Comparison of ENCODE assay signal across 2 cellular contexts in the genomic region with DNA sequence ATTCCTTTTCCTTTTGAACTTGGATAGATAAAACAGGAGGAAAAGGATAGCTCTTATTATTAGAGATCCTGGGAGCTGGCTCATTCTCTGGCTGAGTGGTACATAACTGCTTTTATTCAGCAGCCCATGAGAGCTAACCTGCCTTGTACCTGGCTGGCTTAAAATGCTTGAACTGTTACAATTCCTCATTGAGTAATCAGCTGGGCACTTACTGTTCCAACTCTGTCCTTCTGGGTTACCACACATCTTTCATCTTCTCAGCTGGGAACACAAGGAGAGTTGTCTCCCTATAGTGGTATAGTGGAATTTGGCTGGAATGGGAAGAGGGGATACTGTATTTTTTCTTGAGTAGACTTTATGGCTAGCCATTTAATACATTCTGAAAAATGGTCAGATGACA.
TF ChIP-seq lines count a peak whose summit lies in the region.

No MANE protein-coding gene starts in this region.

TF ChIP-seq in A549, 52 proteins besides CTCF, POLR2A, EP300 and RAD21 (continued from another document):
- TF ChIP-seq JUN (IDR thresholded peaks at IDR 0.05) (no peak), JUNB (IDR thresholded peaks at IDR 0.05) (no peak)
- TF ChIP-seq, protein P1, sequence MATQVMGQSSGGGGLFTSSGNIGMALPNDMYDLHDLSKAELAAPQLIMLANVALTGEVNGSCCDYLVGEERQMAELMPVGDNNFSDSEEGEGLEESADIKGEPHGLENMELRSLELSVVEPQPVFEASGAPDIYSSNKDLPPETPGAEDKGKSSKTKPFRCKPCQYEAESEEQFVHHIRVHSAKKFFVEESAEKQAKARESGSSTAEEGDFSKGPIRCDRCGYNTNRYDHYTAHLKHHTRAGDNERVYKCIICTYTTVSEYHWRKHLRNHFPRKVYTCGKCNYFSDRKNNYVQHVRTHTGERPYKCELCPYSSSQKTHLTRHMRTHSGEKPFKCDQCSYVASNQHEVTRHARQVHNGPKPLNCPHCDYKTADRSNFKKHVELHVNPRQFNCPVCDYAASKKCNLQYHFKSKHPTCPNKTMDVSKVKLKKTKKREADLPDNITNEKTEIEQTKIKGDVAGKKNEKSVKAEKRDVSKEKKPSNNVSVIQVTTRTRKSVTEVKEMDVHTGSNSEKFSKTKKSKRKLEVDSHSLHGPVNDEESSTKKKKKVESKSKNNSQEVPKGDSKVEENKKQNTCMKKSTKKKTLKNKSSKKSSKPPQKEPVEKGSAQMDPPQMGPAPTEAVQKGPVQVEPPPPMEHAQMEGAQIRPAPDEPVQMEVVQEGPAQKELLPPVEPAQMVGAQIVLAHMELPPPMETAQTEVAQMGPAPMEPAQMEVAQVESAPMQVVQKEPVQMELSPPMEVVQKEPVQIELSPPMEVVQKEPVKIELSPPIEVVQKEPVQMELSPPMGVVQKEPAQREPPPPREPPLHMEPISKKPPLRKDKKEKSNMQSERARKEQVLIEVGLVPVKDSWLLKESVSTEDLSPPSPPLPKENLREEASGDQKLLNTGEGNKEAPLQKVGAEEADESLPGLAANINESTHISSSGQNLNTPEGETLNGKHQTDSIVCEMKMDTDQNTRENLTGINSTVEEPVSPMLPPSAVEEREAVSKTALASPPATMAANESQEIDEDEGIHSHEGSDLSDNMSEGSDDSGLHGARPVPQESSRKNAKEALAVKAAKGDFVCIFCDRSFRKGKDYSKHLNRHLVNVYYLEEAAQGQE (IDR thresholded peaks at IDR 0.05), result no peak
- TF ChIP-seq, protein P2, sequence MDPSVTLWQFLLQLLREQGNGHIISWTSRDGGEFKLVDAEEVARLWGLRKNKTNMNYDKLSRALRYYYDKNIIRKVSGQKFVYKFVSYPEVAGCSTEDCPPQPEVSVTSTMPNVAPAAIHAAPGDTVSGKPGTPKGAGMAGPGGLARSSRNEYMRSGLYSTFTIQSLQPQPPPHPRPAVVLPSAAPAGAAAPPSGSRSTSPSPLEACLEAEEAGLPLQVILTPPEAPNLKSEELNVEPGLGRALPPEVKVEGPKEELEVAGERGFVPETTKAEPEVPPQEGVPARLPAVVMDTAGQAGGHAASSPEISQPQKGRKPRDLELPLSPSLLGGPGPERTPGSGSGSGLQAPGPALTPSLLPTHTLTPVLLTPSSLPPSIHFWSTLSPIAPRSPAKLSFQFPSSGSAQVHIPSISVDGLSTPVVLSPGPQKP (IDR thresholded peaks at IDR 0.05; ENCODE audit: low read depth, low read length), result no peak
- TF ChIP-seq, protein P3, sequence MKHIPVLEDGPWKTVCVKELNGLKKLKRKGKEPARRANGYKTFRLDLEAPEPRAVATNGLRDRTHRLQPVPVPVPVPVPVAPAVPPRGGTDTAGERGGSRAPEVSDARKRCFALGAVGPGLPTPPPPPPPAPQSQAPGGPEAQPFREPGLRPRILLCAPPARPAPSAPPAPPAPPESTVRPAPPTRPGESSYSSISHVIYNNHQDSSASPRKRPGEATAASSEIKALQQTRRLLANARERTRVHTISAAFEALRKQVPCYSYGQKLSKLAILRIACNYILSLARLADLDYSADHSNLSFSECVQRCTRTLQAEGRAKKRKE (CRISPR knock-in tag; IDR thresholded peaks at IDR 0.05; ENCODE audit: low read depth), result no peak

TF ChIP-seq in SK-N-SH, 30 proteins besides CTCF, POLR2A, EP300 and RAD21 (continued from another document):
- TF ChIP-seq RFX5 (IDR thresholded peaks at IDR 0.05; ENCODE audit: low read length), result no peak
- no peak for TF ChIP-seq TCF12 (IDR thresholded peaks at IDR 0.05)
- TF ChIP-seq MEF2A (IDR thresholded peaks at IDR 0.05; ENCODE audit: borderline replicate concordance, low read depth), result no peak
- TF ChIP-seq TEAD4 (IDR thresholded peaks at IDR 0.05; ENCODE audit: borderline replicate concordance, insufficient read depth), result no peak
- TF ChIP-seq, protein P4, sequence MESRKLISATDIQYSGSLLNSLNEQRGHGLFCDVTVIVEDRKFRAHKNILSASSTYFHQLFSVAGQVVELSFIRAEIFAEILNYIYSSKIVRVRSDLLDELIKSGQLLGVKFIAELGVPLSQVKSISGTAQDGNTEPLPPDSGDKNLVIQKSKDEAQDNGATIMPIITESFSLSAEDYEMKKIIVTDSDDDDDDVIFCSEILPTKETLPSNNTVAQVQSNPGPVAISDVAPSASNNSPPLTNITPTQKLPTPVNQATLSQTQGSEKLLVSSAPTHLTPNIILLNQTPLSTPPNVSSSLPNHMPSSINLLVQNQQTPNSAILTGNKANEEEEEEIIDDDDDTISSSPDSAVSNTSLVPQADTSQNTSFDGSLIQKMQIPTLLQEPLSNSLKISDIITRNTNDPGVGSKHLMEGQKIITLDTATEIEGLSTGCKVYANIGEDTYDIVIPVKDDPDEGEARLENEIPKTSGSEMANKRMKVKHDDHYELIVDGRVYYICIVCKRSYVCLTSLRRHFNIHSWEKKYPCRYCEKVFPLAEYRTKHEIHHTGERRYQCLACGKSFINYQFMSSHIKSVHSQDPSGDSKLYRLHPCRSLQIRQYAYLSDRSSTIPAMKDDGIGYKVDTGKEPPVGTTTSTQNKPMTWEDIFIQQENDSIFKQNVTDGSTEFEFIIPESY (IDR thresholded peaks at IDR 0.05; ENCODE audit: borderline replicate concordance, low read depth), result no peak
